ENCODE assay signal across 33 cellular contexts in the genomic region with DNA sequence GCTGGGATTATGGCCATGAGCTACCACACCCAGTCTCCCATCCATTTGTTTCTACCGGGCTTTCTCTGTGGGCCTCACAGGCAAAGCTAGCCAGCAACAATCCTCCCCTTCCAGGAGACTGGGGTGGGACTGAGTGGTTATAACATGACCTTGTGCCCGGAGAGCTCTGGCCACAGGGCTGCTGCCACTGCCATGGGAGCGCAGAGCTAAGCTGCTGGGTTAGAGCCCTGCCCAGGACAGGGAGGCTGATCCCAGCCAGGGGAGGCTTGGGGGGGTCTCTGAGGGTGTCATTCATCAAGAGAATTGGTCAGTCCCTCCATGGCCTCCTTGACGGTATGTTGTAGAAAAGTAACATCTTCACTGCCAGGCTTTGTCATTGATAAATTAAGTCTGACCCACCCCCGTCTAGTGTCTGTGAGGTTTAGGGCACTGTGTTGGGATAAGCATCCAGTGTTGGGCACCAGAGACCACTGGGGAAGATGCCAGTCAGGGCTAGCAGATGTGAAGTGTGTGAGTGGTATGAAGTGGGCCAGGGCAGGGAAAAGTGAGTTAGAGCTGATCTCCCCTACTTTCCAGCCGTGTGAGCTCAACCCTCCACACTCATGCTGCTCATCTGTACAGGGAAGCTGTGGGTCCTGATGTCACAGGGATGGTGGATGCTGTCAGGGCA.
DNase-seq lines count a peak whose midpoint lies in the region; ATAC-seq, FAIRE-seq and TF ChIP-seq lines count a peak whose summit lies in the region.
"Had no signal": no experiment of that assay in that cellular context is flagged by ENCODE, and none has a peak within 500 bp of the region (broad histone marks: within the 10 kb centered on the region; RNA-seq: fewer than 3 reads in every experiment).

No MANE protein-coding gene starts in this region.

- no peaks in the 10 kb centered on the region for H3K9me3 Mint-ChIP-seq in activated CD4-positive, alpha-beta T cell treated with anti-CD3 and anti-CD28 coated beads, Interleukin-2, amount 10 ng/mL, durations not matched to agents 24 days and 14 days
- H3K9me3 Mint-ChIP-seq in neural progenitor cell (peaks cover 10% of the 10 kb centered on the region), Calu3 (ENCODE audit: low read depth, unreplicated experiment) (no peaks in the 10 kb centered on the region)
- H3K9me3 Mint-ChIP-seq: activated naive CD4-positive, alpha-beta T cell treated with anti-CD3 and anti-CD28 coated beads, Interleukin-2, amount 50 U/mL, for 24 hours; IgD-negative memory B cell; stimulated activated naive B cell treated with anti-CD40 and anti-IgM and Interleukin-4, amounts not matched to agents 10 μg/mL and 1 μg/mL and 100 μg/mL, for 72 hours had no signal

- H4K5ac ChIP-seq in IMR-90 (ENCODE audit: low read depth, low read length): no peak overlapping the region

- no peak overlapping the region for H3K23ac ChIP-seq in IMR-90 (ENCODE audit: low read depth, low read length)

- H3K36me3 ChIP-seq in IMR-90 (ENCODE audit: control insufficient read depth, insufficient read depth, low read length): no peaks in the 10 kb centered on the region
- H3K36me3 ChIP-seq in neural progenitor cell: no peaks in the 10 kb centered on the region
- H3K36me3 ChIP-seq: cardiac muscle cell, Peyer's patch, thoracic aorta, vagina had no signal

- no peak overlapping the region for H2AK5ac ChIP-seq in IMR-90 (ENCODE audit: low read depth, low read length)

- no peak overlapping the region for H3K14ac ChIP-seq in IMR-90 (replicated peaks; ENCODE audit: low read depth, low read length)

- H3K9ac ChIP-seq in IMR-90 (ENCODE audit: low read depth, low read length) (no peak overlapping the region), neural progenitor cell (no peak overlapping the region)
- H3K9ac ChIP-seq: GM23248 had no signal

- H3F3A ChIP-seq in neural progenitor cell (ENCODE audit: low read depth): no peaks in the 10 kb centered on the region

- no peak overlapping the region for H3K4me3 Mint-ChIP-seq in activated CD4-positive, alpha-beta T cell treated with anti-CD3 and anti-CD28 coated beads, Interleukin-2, amount 10 ng/mL, durations not matched to agents 24 days and 14 days
- H3K4me3 Mint-ChIP-seq in neural progenitor cell: no peak overlapping the region
- no peak overlapping the region for H3K4me3 Mint-ChIP-seq in Calu3 (ENCODE audit: low read depth, unreplicated experiment)
- H3K4me3 Mint-ChIP-seq: activated naive CD4-positive, alpha-beta T cell treated with anti-CD3 and anti-CD28 coated beads, Interleukin-2, amount 50 U/mL, for 24 hours; CD4-positive, alpha-beta memory T cell; stimulated activated naive B cell treated with anti-CD40 and anti-IgM and Interleukin-4, amounts not matched to agents 10 μg/mL and 1 μg/mL and 100 μg/mL, for 72 hours had no signal

- H3K18ac ChIP-seq in IMR-90 (ENCODE audit: low read depth, low read length): no peak overlapping the region

- H3K56ac ChIP-seq in IMR-90 (ENCODE audit: extremely low read depth, insufficient read depth, low read length): no peak overlapping the region

- peak; percentile 45 for DNase-seq in activated CD4-positive, alpha-beta T cell treated with anti-CD3 and anti-CD28 coated beads, Interleukin-2, amount 10 ng/mL, durations not matched to agents 24 days and 14 days
- no peak for DNase-seq in activated CD4-positive, alpha-beta T cell treated with anti-CD3 and anti-CD28 coated beads for 48 hours
- DNase-seq in GM10266 (ENCODE audit: extremely low spot score): peak; percentile 5
- no peak for DNase-seq in IMR-90
- no peak for DNase-seq in neural progenitor cell (ENCODE audit: low spot score)
- no peak for DNase-seq in NCI-H82 (lab: John Stamatoyannopoulos, UW)
- no peak for DNase-seq in Calu3
- no peak for DNase-seq in H54 (ENCODE audit: insufficient read length, low spot score)
- DNase-seq: activated CD4-positive, alpha-beta T cell treated with anti-CD3 and anti-CD28 coated beads for 4 hours; aorta; CD4-positive, alpha-beta memory T cell; DMS 273 treated with DMSO at 0.1 percent for 48 hours; GM23248; NCI-H1105; NCI-H187 treated with DMSO at 0.1 percent for 48 hours; NCI-H526; Peyer's patch; psoas muscle; SIG-M5; stimulated activated CD4-positive, alpha-beta T cell treated with anti-CD3 and anti-CD28 coated beads, Interleukin-15, amount 100 ng/mL, for 24 hours; stimulated activated naive B cell treated with anti-CD40 and anti-IgM and Interleukin-4, amounts not matched to agents 10 μg/mL and 1 μg/mL and 100 μg/mL, for 72 hours; SW 1271; T-helper 9 cell had no signal

- H3K4me3 ChIP-seq in IMR-90 (ENCODE audit: insufficient read depth, low read depth, low read length) (no peak overlapping the region), neural progenitor cell (no peak overlapping the region)
- H3K4me3 ChIP-seq: cardiac muscle cell, GM23248, Peyer's patch, psoas muscle, thoracic aorta, vagina had no signal

- no peak for ATAC-seq in IMR-90 (ENCODE audit: low read depth)
- ATAC-seq: psoas muscle had no signal

- peaks cover 4% of the 10 kb centered on the region for H3K27me3 Mint-ChIP-seq in activated CD4-positive, alpha-beta T cell treated with anti-CD3 and anti-CD28 coated beads, Interleukin-2, amount 10 ng/mL, durations not matched to agents 24 days and 14 days
- H3K27me3 Mint-ChIP-seq in neural progenitor cell (ENCODE audit: insufficient read depth, low read depth): peaks cover 18% of the 10 kb centered on the region
- H3K27me3 Mint-ChIP-seq in Calu3 (ENCODE audit: unreplicated experiment): peaks cover 36% of the 10 kb centered on the region
- H3K27me3 Mint-ChIP-seq: stimulated activated naive B cell treated with anti-CD40 and anti-IgM and Interleukin-4, amounts not matched to agents 10 μg/mL and 1 μg/mL and 100 μg/mL, for 72 hours had no signal

- H3K36me3 Mint-ChIP-seq in activated CD4-positive, alpha-beta T cell treated with anti-CD3 and anti-CD28 coated beads, Interleukin-2, amount 10 ng/mL, durations not matched to agents 24 days and 14 days (ENCODE audit: low read depth): no peaks in the 10 kb centered on the region
- H3K36me3 Mint-ChIP-seq in neural progenitor cell (peaks cover 2% of the 10 kb centered on the region), Calu3 (ENCODE audit: insufficient read depth, unreplicated experiment) (no peaks in the 10 kb centered on the region)
- H3K36me3 Mint-ChIP-seq: activated naive CD4-positive, alpha-beta T cell treated with anti-CD3 and anti-CD28 coated beads, Interleukin-2, amount 50 U/mL, for 24 hours; CD4-positive, alpha-beta memory T cell; IgD-negative memory B cell; stimulated activated naive B cell treated with anti-CD40 and anti-IgM and Interleukin-4, amounts not matched to agents 10 μg/mL and 1 μg/mL and 100 μg/mL, for 72 hours had no signal

- no peak overlapping the region for H2BK120ac ChIP-seq in IMR-90 (ENCODE audit: low read depth, low read length)

- H3K27ac Mint-ChIP-seq in activated CD4-positive, alpha-beta T cell treated with anti-CD3 and anti-CD28 coated beads, Interleukin-2, amount 10 ng/mL, durations not matched to agents 24 days and 14 days: no peak overlapping the region
- H3K27ac Mint-ChIP-seq in neural progenitor cell: peak overlapping the region; percentile 26
- H3K27ac Mint-ChIP-seq in Calu3 (ENCODE audit: unreplicated experiment): no peak overlapping the region
- H3K27ac Mint-ChIP-seq: activated naive CD4-positive, alpha-beta T cell treated with anti-CD3 and anti-CD28 coated beads, Interleukin-2, amount 50 U/mL, for 24 hours; IgD-negative memory B cell; stimulated activated naive B cell treated with anti-CD40 and anti-IgM and Interleukin-4, amounts not matched to agents 10 μg/mL and 1 μg/mL and 100 μg/mL, for 72 hours had no signal

- dilution Hi-C loops in IMR-90 (cut with HindIII; ENCODE audit: low sequenced_read_pairs, unreplicated experiment): no loop called here

- no peaks in the 10 kb centered on the region for H3K9me1 ChIP-seq in IMR-90 (ENCODE audit: insufficient read depth, low read length)

- in situ Hi-C loops in IMR-90 (cut with MboI; ENCODE audit: low sequenced_read_pairs): no loop called here

- no peak overlapping the region for H2BK15ac ChIP-seq in IMR-90 (ENCODE audit: low read depth, low read length)

- no peaks in the 10 kb centered on the region for H3K9me3 ChIP-seq in IMR-90 (ENCODE audit: control insufficient read depth, insufficient read depth, low read length)
- H3K9me3 ChIP-seq in neural progenitor cell (ENCODE audit: low read depth): no peaks in the 10 kb centered on the region
- H3K9me3 ChIP-seq: Peyer's patch, psoas muscle, thoracic aorta, vagina had no signal

- peaks cover 9% of the 10 kb centered on the region for H3K4me1 Mint-ChIP-seq in activated CD4-positive, alpha-beta T cell treated with anti-CD3 and anti-CD28 coated beads, Interleukin-2, amount 10 ng/mL, durations not matched to agents 24 days and 14 days
- H3K4me1 Mint-ChIP-seq in neural progenitor cell (peaks cover 17% of the 10 kb centered on the region), Calu3 (ENCODE audit: low read depth, unreplicated experiment) (no peaks in the 10 kb centered on the region)
- H3K4me1 Mint-ChIP-seq: CD4-positive, alpha-beta memory T cell had no signal

- H3K4me2 ChIP-seq in IMR-90 (ENCODE audit: low read depth, low read length): no peak overlapping the region
- no peak overlapping the region for H3K4me2 ChIP-seq in neural progenitor cell

- 75% methylated on average over 1 of the region's 6 CpGs; no CpG with 5 or more reads in 1 of the 2 experiments for WGBS in IMR-90 (ENCODE audit: extremely low coverage in 2 of 2, insufficient read length in 1 of 2), 2 experiments

- H3K79me2 ChIP-seq in neural progenitor cell (ENCODE audit: low read depth): no peaks in the 10 kb centered on the region

- BruUV-seq in IMR-90 (replicated peaks; lab: Mats Ljungman, UMichigan) (no TSS peak), Calu3 (replicated peaks; lab: Mats Ljungman, UMichigan) (no TSS peak)

- H3K4me1 ChIP-seq in IMR-90 (ENCODE audit: control insufficient read depth, insufficient read depth, low read length): no peaks in the 10 kb centered on the region
- H3K4me1 ChIP-seq in neural progenitor cell: no peaks in the 10 kb centered on the region
- H3K4me1 ChIP-seq: Peyer's patch, psoas muscle, vagina had no signal

- intact Hi-C loops in activated CD4-positive, alpha-beta T cell treated with anti-CD3 and anti-CD28 coated beads, Interleukin-2, amount 10 ng/mL, durations not matched to agents 24 days and 14 days (cut with micrococcal nuclease): no loop called here
- intact Hi-C loops in IMR-90 (cut with micrococcal nuclease) (no loop called here), Calu3 (cut with micrococcal nuclease; ENCODE audit: unreplicated experiment) (no loop called here)

- H4K91ac ChIP-seq in IMR-90 (ENCODE audit: insufficient read depth, low read depth, low read length): no peak overlapping the region

- CTCF ChIA-PET in IMR-90 (lab: Yijun Ruan, JAX): no interaction called here
- CTCF ChIA-PET in Calu3 (lab: Charles Lee): interaction anchor here (0.7 kb wide), 2 partner anchors 18 to 181 kb away, joined by 7 read pairs; no protein-coding TSS in a partner anchor

- H4K20me1 ChIP-seq in IMR-90 (ENCODE audit: insufficient read depth, low read length) (no peaks in the 10 kb centered on the region), neural progenitor cell (ENCODE audit: low read depth) (no peaks in the 10 kb centered on the region)

- no peak overlapping the region for H2BK20ac ChIP-seq in IMR-90 (ENCODE audit: low read depth, low read length)

- TF ChIP-seq RAD21 in IMR-90 (IDR thresholded peaks at IDR 0.05; ENCODE audit: low read length): no peak

- H2AFZ ChIP-seq in IMR-90 (replicated peaks; ENCODE audit: low read length, poor library complexity) (peak overlapping the region; percentile 5), neural progenitor cell (replicated peaks) (no peak overlapping the region)
- H2AFZ ChIP-seq: GM23248 had no signal

- H3K4ac ChIP-seq in IMR-90 (ENCODE audit: low read depth, low read length): no peak overlapping the region

- H3K79me1 ChIP-seq in IMR-90 (ENCODE audit: low read depth in 1 of 2, low read length in 2 of 2): no peaks in the 10 kb centered on the region

- H2BK5ac ChIP-seq in IMR-90 (ENCODE audit: low read depth, low read length, poor library complexity, severe bottlenecking): no peak overlapping the region

- no peak overlapping the region for H3K27ac ChIP-seq in IMR-90 (ENCODE audit: insufficient read depth, low read length)
- H3K27ac ChIP-seq in neural progenitor cell: no peak overlapping the region
- H3K27ac ChIP-seq: 22Rv1, cardiac muscle cell, GM23248, Peyer's patch, psoas muscle, thoracic aorta, vagina, VCaP had no signal

- POLR2A ChIA-PET in IMR-90 (lab: Charles Lee; ENCODE audit: unreplicated experiment): no interaction called here

- no peak for TF ChIP-seq CTCF in GM10266 (IDR thresholded peaks at IDR 0.05; ENCODE audit: control insufficient read depth, insufficient read depth, low read depth, missing control alignments)
- no peak for TF ChIP-seq CTCF in IMR-90 (conservative IDR thresholded peaks at IDR 0.05; ENCODE audit: low read depth, low read length)
- no peak for TF ChIP-seq CTCF in neural progenitor cell (IDR thresholded peaks at IDR 0.05)
- no peak for TF ChIP-seq CTCF in Calu3 (IDR thresholded peaks at IDR 0.05; ENCODE audit: unreplicated experiment)

- H3K27me3 ChIP-seq in IMR-90 (ENCODE audit: control insufficient read depth, insufficient read depth, low read length) (peaks cover 17% of the 10 kb centered on the region; the same call in 1 of the 2 replicates), neural progenitor cell (no peaks in the 10 kb centered on the region)
- H3K27me3 ChIP-seq: cardiac muscle cell, Peyer's patch, vagina had no signal

- H2AK9ac ChIP-seq in IMR-90 (replicated peaks; ENCODE audit: low read depth, low read length, poor library complexity): no peak overlapping the region

- FAIRE-seq in H54 (lab: Jason Lieb, UNC): no peak
- FAIRE-seq: endometrium, frontal cortex, GM12892 had no signal

- no peak overlapping the region for H4K8ac ChIP-seq in IMR-90 (ENCODE audit: low read depth in 2 of 2, low read length in 2 of 2)

- no peak for TF ChIP-seq POLR2A in IMR-90 (IDR thresholded peaks at IDR 0.05; ENCODE audit: low read depth, low read length)
- no peak for TF ChIP-seq POLR2A in H54 (IDR thresholded peaks at IDR 0.05; ENCODE audit: low read depth, low read length)

Comparison
In these comparisons a context has a peak if more than half of its experiments do, and no peak if none do; other contexts are left out.
1. DNase-seq: peak in activated CD4-positive, alpha-beta T cell treated with anti-CD3 and anti-CD28 coated beads, Interleukin-2, amount 10 ng/mL, durations not matched to agents 24 days and 14 days (single experiment) and GM10266 (single experiment); none in activated CD4-positive, alpha-beta T cell treated with anti-CD3 and anti-CD28 coated beads for 48 hours (single experiment), IMR-90 (single experiment), neural progenitor cell (single experiment), NCI-H82 (single experiment), Calu3 (single experiment) and H54 (single experiment).